13 cellular contexts compared by ENCODE assay signal in genomic region chr15:100308222-100309007, GRCh38. TPM values are rescaled to one million over a fixed set of nuclear protein-coding genes. Genes with fewer than 3 reads are reported as not detected.
DNase-seq lines count a peak whose midpoint lies in the region; ATAC-seq and TF ChIP-seq lines count a peak whose summit lies in the region.
"Had no signal": no experiment of that assay in that cellular context is flagged by ENCODE, and none has a peak within 500 bp of the region (broad histone marks: within the 10 kb centered on the region; RNA-seq: fewer than 3 reads in every experiment).

No MANE protein-coding gene starts in this region.

- intact Hi-C loops in tibial artery (cut with DNase I; ENCODE audit: low total_unique reads), result loop anchor here (10.0 kb wide), 1 partner anchor 74 kb away; no protein-coding TSS in a partner anchor
- intact Hi-C loops in left lung (cut with DNase I), result no loop called here

- H3K36me3 ChIP-seq in tibial artery, result no peaks in the 10 kb centered on the region
- no peaks in the 10 kb centered on the region for H3K36me3 ChIP-seq in BE2C
- H3K36me3 ChIP-seq in left lung, result no peaks in the 10 kb centered on the region

- H3K27ac ChIP-seq in coronary artery (peak overlapping the region; percentile 49 to 54), tibial artery (peak overlapping the region; percentile 54 to 60), left lung (peak overlapping the region in 1 of 2 donors; percentile 9)
- H3K27ac ChIP-seq: right lobe of liver had no signal

- H3K27me3 ChIP-seq in tibial artery, result no peaks in the 10 kb centered on the region
- no peaks in the 10 kb centered on the region for H3K27me3 ChIP-seq in BE2C
- H3K27me3 ChIP-seq in left lung, result peaks cover 0 to 16% of the 10 kb centered on the region in 2 donors
- H3K27me3 ChIP-seq: right lobe of liver, stomach had no signal

- H3K4me3 ChIP-seq in coronary artery (peak overlapping the region; percentile 39), tibial artery (peak overlapping the region; percentile 10 to 42), BE2C (ENCODE audit: low read depth, low read length) (no peak overlapping the region), left lung (no peak overlapping the region)
- H3K4me3 ChIP-seq: right lobe of liver, stomach had no signal

- ATAC-seq in HG03342 (IDR thresholded peaks at IDR 0.05; ENCODE audit: unreplicated experiment) (no peak), left lung (no peak)
- ATAC-seq: HCT116, right lobe of liver had no signal

- TF ChIP-seq CTCF in coronary artery (IDR thresholded peaks at IDR 0.05) (no peak), tibial artery (IDR thresholded peaks at IDR 0.05) (no peak), BE2C (IDR thresholded peaks at IDR 0.05; ENCODE audit: low read depth, low read length) (no peak), left lung (IDR thresholded peaks at IDR 0.05) (no peak)

- H3K9me3 ChIP-seq in tibial artery, result no peaks in the 10 kb centered on the region
- H3K9me3 ChIP-seq in BE2C, result no peaks in the 10 kb centered on the region
- peaks cover 0 to 4% of the 10 kb centered on the region in 2 donors for H3K9me3 ChIP-seq in left lung
- H3K9me3 ChIP-seq: right lobe of liver, stomach had no signal

- DNase-seq in NOMO-1 treated with dmso at 0.1 percent for 144 hours (lab: John Stamatoyannopoulos, UW; ENCODE audit: unreplicated experiment) (peak; percentile 70), coronary artery (ENCODE audit: low spot score) (peak; percentile 70), mucosa of gallbladder (ENCODE audit: low spot score) (peak; percentile 23), tibial artery (peak in 1 of 2 donors; percentile 49), BE2C (no peak), left lung (no peak)
- DNase-seq: foreskin fibroblast, immature natural killer cell, NCI-H524, right lobe of liver, stomach had no signal

- H3K4me1 ChIP-seq in tibial artery (peaks cover 0 to 33% (median 25%) of the 10 kb centered on the region in 4 donors), BE2C (no peaks in the 10 kb centered on the region), left lung (no peaks in the 10 kb centered on the region)
- H3K4me1 ChIP-seq: right lobe of liver had no signal

RNA-seq across cellular contexts. Expression of gene ADAMTS17, which starts 33.4 kb away (rescaled TPM):
- total RNA-seq in mucosa of gallbladder, result 3.6 TPM
- polyA plus RNA-seq in BE2C (2012; ENCODE audit: insufficient read depth, insufficient read length, low read depth), result 6.9 TPM
- 1 to 10 TPM; 2.9 to 3.8 TPM for total RNA-seq in left lung

Comparison
In these comparisons a context has a peak if more than half of its experiments do, and no peak if none do; other contexts are left out.
1. DNase-seq: peak in NOMO-1 treated with dmso at 0.1 percent for 144 hours (single experiment), coronary artery (single experiment) and mucosa of gallbladder (single experiment); none in BE2C (single experiment) and left lung (0 of 2).
2. H3K4me3 ChIP-seq: peak in coronary artery (single experiment) and tibial artery (2 of 2); none in BE2C (single experiment) and left lung (0 of 2).